Comparison of ENCODE assay signal across 17 cellular contexts in genomic region chr14:104144453-104144790, GRCh38. TPM values are rescaled to one million over a fixed set of nuclear protein-coding genes. Genes with fewer than 3 reads are reported as not detected.
DNase-seq lines count a peak whose midpoint lies in the region; ATAC-seq and TF ChIP-seq lines count a peak whose summit lies in the region.
"Had no signal": no experiment of that assay in that cellular context is flagged by ENCODE, and none has a peak within 500 bp of the region (broad histone marks: within the 10 kb centered on the region; RNA-seq: fewer than 3 reads in every experiment).

No MANE protein-coding gene starts in this region.

- TF ChIP-seq POLR2A in esophagus squamous epithelium (IDR thresholded peaks at IDR 0.05) = no peak

- H3K4me3 ChIP-seq in osteoblast (ENCODE audit: insufficient read depth, low read length) (no peak overlapping the region), mesendoderm (ENCODE audit: low read length) (no peak overlapping the region), esophagus squamous epithelium (no peak overlapping the region)
- H3K4me3 ChIP-seq: A549, GM23338 had no signal

- no peak overlapping the region for H2BK5ac ChIP-seq in mesendoderm (ENCODE audit: low read length)

- TF ChIP-seq CTCF in chondrocyte (IDR thresholded peaks at IDR 0.05) (no peak), osteoblast (IDR thresholded peaks at IDR 0.05; ENCODE audit: extremely low read depth, low read depth, low read length) (no peak), esophagus squamous epithelium (IDR thresholded peaks at IDR 0.05) (no peak)

- no peaks in the 10 kb centered on the region for H3K79me2 ChIP-seq in osteoblast (ENCODE audit: insufficient read depth, low read length)
- peaks cover 31% of the 10 kb centered on the region for H3K79me2 ChIP-seq in mesendoderm (ENCODE audit: control insufficient read depth, insufficient read depth, low read length)

- H3K23ac ChIP-seq in mesendoderm (ENCODE audit: low read length) = no peak overlapping the region

- H3K9me3 ChIP-seq in osteoblast (ENCODE audit: low read depth, low read length) = no peaks in the 10 kb centered on the region
- no peaks in the 10 kb centered on the region for H3K9me3 ChIP-seq in esophagus squamous epithelium
- H3K9me3 ChIP-seq: A549, Caco-2 had no signal

- no peaks in the 10 kb centered on the region for H3K36me3 ChIP-seq in osteoblast (ENCODE audit: insufficient read depth, low read length)
- H3K36me3 ChIP-seq in mesendoderm (ENCODE audit: control insufficient read depth, insufficient read depth, low read length) = no peaks in the 10 kb centered on the region
- no peaks in the 10 kb centered on the region for H3K36me3 ChIP-seq in esophagus squamous epithelium

- H2BK120ac ChIP-seq in mesendoderm (ENCODE audit: low read depth, low read length) = no peak overlapping the region

- H3K4me1 ChIP-seq in osteoblast (ENCODE audit: insufficient read depth, low read length) (no peaks in the 10 kb centered on the region), mesendoderm (ENCODE audit: control insufficient read depth, low read depth, low read length) (peaks cover 8% of the 10 kb centered on the region), esophagus squamous epithelium (peaks cover 0 to 41% (median 7%) of the 10 kb centered on the region in 3 donors)
- H3K4me1 ChIP-seq: Caco-2 had no signal

- CTCF ChIA-PET in activated CD4-positive, alpha-beta T cell treated with anti-CD3 and anti-CD28 coated beads for 36 hours (lab: Charles Lee) = interaction anchor here (0.6 to 0.9 kb wide), 2 partner anchors 15 to 152 kb away, joined by 3 read pairs; no protein-coding TSS in a partner anchor

- H3K4me3 Mint-ChIP-seq in activated CD4-positive, alpha-beta T cell treated with anti-CD3 and anti-CD28 coated beads for 36 hours = no peak overlapping the region
- no peak overlapping the region for H3K4me3 Mint-ChIP-seq in chondrocyte (ENCODE audit: unreplicated experiment)
- H3K4me3 Mint-ChIP-seq: CD4-positive, alpha-beta T cell; GM23338 had no signal

- no peaks in the 10 kb centered on the region for H3K36me3 Mint-ChIP-seq in activated CD4-positive, alpha-beta T cell treated with anti-CD3 and anti-CD28 coated beads for 36 hours (ENCODE audit: low read depth)
- H3K36me3 Mint-ChIP-seq in chondrocyte (ENCODE audit: low read depth) = no peaks in the 10 kb centered on the region

- no peak overlapping the region for H3K4ac ChIP-seq in mesendoderm (ENCODE audit: low read depth, low read length)

- ATAC-seq in activated CD4-positive, alpha-beta T cell treated with anti-CD3 and anti-CD28 coated beads for 36 hours = no peak
- ATAC-seq: A549, GM23338 had no signal

- H3K27ac ChIP-seq in osteoblast (ENCODE audit: low read depth, low read length) (no peak overlapping the region), mesendoderm (ENCODE audit: low read depth, low read length) (no peak overlapping the region), esophagus squamous epithelium (no peak overlapping the region)
- H3K27ac ChIP-seq: 22Rv1, A549, C4-2B had no signal

- intact Hi-C loops in activated CD4-positive, alpha-beta T cell treated with anti-CD3 and anti-CD28 coated beads for 36 hours (cut with DNase I, micrococcal nuclease) = no loop called here
- intact Hi-C loops in esophagus squamous epithelium (cut with DNase I) = loop anchor here (10.0 kb wide), 1 partner anchor 490 kb away; no protein-coding TSS in a partner anchor

- no peak overlapping the region for H3K56ac ChIP-seq in mesendoderm (ENCODE audit: low read length)

- H3K4me2 ChIP-seq in osteoblast (ENCODE audit: insufficient read depth, low read length) (no peak overlapping the region), mesendoderm (ENCODE audit: low read length) (no peak overlapping the region)
- H3K4me2 ChIP-seq: A549, GM23338 had no signal

- H3K4me1 Mint-ChIP-seq in activated CD4-positive, alpha-beta T cell treated with anti-CD3 and anti-CD28 coated beads for 36 hours = no peaks in the 10 kb centered on the region
- H3K4me1 Mint-ChIP-seq in chondrocyte (ENCODE audit: low read depth) = peaks cover 3% of the 10 kb centered on the region

- H4K20me1 ChIP-seq in osteoblast (ENCODE audit: insufficient read depth, low read length) = no peaks in the 10 kb centered on the region

- H3K27me3 ChIP-seq in osteoblast (ENCODE audit: insufficient read depth, low read length) = peaks cover 1% of the 10 kb centered on the region
- no peaks in the 10 kb centered on the region for H3K27me3 ChIP-seq in mesendoderm (ENCODE audit: insufficient read depth, low read length, poor library complexity)
- H3K27me3 ChIP-seq in esophagus squamous epithelium = peaks cover 0 to 32% (median 2%) of the 10 kb centered on the region in 4 donors

- H3K18ac ChIP-seq in mesendoderm (ENCODE audit: low read length) = no peak overlapping the region

- POLR2A ChIA-PET in activated CD4-positive, alpha-beta T cell treated with anti-CD3 and anti-CD28 coated beads for 36 hours (lab: Charles Lee) = no interaction called here

- H3K9ac ChIP-seq in mesendoderm (ENCODE audit: low read length) = no peak overlapping the region

- H2AK5ac ChIP-seq in mesendoderm (ENCODE audit: low read length) = no peak overlapping the region

- H3K27me3 Mint-ChIP-seq in activated CD4-positive, alpha-beta T cell treated with anti-CD3 and anti-CD28 coated beads for 36 hours = peaks cover 2% of the 10 kb centered on the region
- peaks cover 3% of the 10 kb centered on the region for H3K27me3 Mint-ChIP-seq in chondrocyte (ENCODE audit: low read depth)

- H3K27ac Mint-ChIP-seq in activated CD4-positive, alpha-beta T cell treated with anti-CD3 and anti-CD28 coated beads for 36 hours = no peak overlapping the region
- H3K27ac Mint-ChIP-seq in chondrocyte (ENCODE audit: unreplicated experiment) = no peak overlapping the region
- H3K27ac Mint-ChIP-seq: CD4-positive, alpha-beta T cell; GM23338 had no signal

- H2BK15ac ChIP-seq in mesendoderm (replicated peaks; ENCODE audit: low read depth) = no peak overlapping the region

- no CpG with 5 or more reads among the region's 4 CpGs for WGBS in mesendoderm (ENCODE audit: extremely low coverage, insufficient coverage, low lambda C conversion rate)
- WGBS in esophagus squamous epithelium, 2 donors = 68 to 72% methylated on average over 3 to 4 of the region's 4 CpGs

- H3K9me3 Mint-ChIP-seq in activated CD4-positive, alpha-beta T cell treated with anti-CD3 and anti-CD28 coated beads for 36 hours (ENCODE audit: low read depth) = no peaks in the 10 kb centered on the region
- H3K9me3 Mint-ChIP-seq in chondrocyte (ENCODE audit: low read depth) = no peaks in the 10 kb centered on the region
- H3K9me3 Mint-ChIP-seq: CD4-positive, alpha-beta T cell; GM23338 had no signal

- no peak overlapping the region for H2AFZ ChIP-seq in osteoblast (ENCODE audit: low read length)
- H2AFZ ChIP-seq: GM23338 had no signal

- peak; percentile 1 for DNase-seq in activated CD4-positive, alpha-beta T cell treated with anti-CD3 and anti-CD28 coated beads for 36 hours
- no peak for DNase-seq in activated CD4-positive, alpha-beta T cell treated with anti-CD3 and anti-CD28 coated beads, Interleukin-2, amount 50 U/mL, for 48 hours
- peak; percentile 32 for DNase-seq in chondrocyte (ENCODE audit: low spot score)
- peak; percentile 26 for DNase-seq in mesenteric fat pad (ENCODE audit: low spot score)
- DNase-seq in osteoblast (ENCODE audit: insufficient read length, low spot score, missing footprints) = peak; percentile 90
- DNase-seq in mesendoderm = no peak
- DNase-seq in stimulated activated naive CD4-positive, alpha-beta T cell (lab: John Stamatoyannopoulos, UW) = no peak
- DNase-seq in esophagus squamous epithelium (lab: John Stamatoyannopoulos, UW) = no peak
- DNase-seq: AML-193, Caco-2, HCEC 1CT had no signal

- peaks cover 15% of the 10 kb centered on the region for H3K79me1 ChIP-seq in mesendoderm (ENCODE audit: low read length)

- H4K8ac ChIP-seq in mesendoderm (ENCODE audit: low read depth, low read length) = no peak overlapping the region

- H4K5ac ChIP-seq in mesendoderm (ENCODE audit: low read length) = no peak overlapping the region

RNA-seq across cellular contexts. Expression of gene KIF26A, which starts 6.0 kb away (rescaled TPM):
- under 1 TPM; 0.21 to 0.28 TPM for total RNA-seq in activated CD4-positive, alpha-beta T cell treated with anti-CD3 and anti-CD28 coated beads for 36 hours
- total RNA-seq in chondrocyte (0.28 to 0.60 TPM (median 0.60 TPM) in 3 replicates), mesenteric fat pad (3.2 TPM), osteoblast (not detected in 2 replicates), esophagus squamous epithelium (1 to 10 TPM in 2 of 4 donors, under 1 TPM in 2; 0.80 to 2.7 (median 0.96) TPM)
- 6.3 TPM for polyA plus RNA-seq in mesendoderm (2013, experiment 1 of 2)
- polyA plus RNA-seq in mesendoderm (2013, experiment 2 of 2) = 6.3 TPM
- total RNA-seq: HT-29 had no signal

RNA-seq across cellular contexts. Expression of gene ASPG, which starts 58.9 kb away (rescaled TPM):
- total RNA-seq in activated CD4-positive, alpha-beta T cell treated with anti-CD3 and anti-CD28 coated beads for 36 hours = not detected
- total RNA-seq in chondrocyte (not detected in 3 replicates), mesenteric fat pad (1.1 TPM), osteoblast (under 0.01 TPM in 1 of 2 replicates, not detected in the other), esophagus squamous epithelium (10 to 100 TPM; 12.2 to 78.2 (median 40.8) TPM)
- polyA plus RNA-seq in mesendoderm (2013, experiment 1 of 2) = 0.01 TPM
- polyA plus RNA-seq in mesendoderm (2013, experiment 2 of 2) = 0.08 TPM
- total RNA-seq: Caco-2; CD4-positive, alpha-beta T cell; HT-29 had no signal
- polyA plus RNA-seq: A549 had no signal

Comparison
In these comparisons a context has a peak if more than half of its experiments do, and no peak if none do; other contexts are left out.
1. DNase-seq: peak in activated CD4-positive, alpha-beta T cell treated with anti-CD3 and anti-CD28 coated beads for 36 hours (single experiment), chondrocyte (single experiment), mesenteric fat pad (single experiment) and osteoblast (single experiment); none in activated CD4-positive, alpha-beta T cell treated with anti-CD3 and anti-CD28 coated beads, Interleukin-2, amount 50 U/mL, for 48 hours (0 of 2), mesendoderm (single experiment), stimulated activated naive CD4-positive, alpha-beta T cell (0 of 6) and esophagus squamous epithelium (single experiment).